ENCODE assay signal across 11 cellular contexts in the genomic region with DNA sequence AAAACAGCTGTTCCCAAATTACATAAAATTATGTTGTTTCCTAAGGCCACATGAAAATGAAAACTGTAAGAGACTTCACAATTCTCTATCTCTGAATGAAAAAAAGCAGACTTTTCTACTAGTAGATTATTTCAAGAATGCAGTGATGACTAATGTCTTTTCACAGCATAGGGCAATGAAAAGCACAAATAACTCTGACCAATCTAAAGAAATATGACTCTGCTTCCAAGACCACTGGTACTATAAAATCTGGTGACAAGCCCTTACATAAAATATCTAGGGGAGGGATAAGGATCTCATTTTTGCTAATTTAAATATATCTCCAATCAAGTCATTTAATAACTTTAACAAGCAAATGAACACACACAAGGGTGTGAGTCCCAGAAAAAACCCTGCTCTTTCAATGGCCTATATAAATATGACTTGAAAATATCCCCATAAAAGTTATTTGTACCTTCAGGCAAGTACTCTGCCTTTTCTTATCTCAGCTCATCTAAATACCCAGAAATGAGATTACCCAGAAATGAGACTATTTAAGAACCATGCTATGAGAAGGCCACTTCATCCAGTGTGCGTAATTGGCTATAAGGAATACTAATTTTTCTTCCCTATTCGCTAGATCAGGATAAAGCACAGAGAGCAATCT.
DNase-seq lines count a peak whose midpoint lies in the region; ATAC-seq, FAIRE-seq and TF ChIP-seq lines count a peak whose summit lies in the region.
"Had no signal": no experiment of that assay in that cellular context is flagged by ENCODE, and none has a peak within 500 bp of the region (broad histone marks: within the 10 kb centered on the region; RNA-seq: fewer than 3 reads in every experiment).

No MANE protein-coding gene starts in this region.

- H2AFZ ChIP-seq in IMR-90 (replicated peaks; ENCODE audit: low read length, poor library complexity) = no peak overlapping the region
- no peak overlapping the region for H2AFZ ChIP-seq in GM12878 (ENCODE audit: control insufficient read depth, low read depth, low read length)

- no peak overlapping the region for H3K14ac ChIP-seq in IMR-90 (replicated peaks; ENCODE audit: low read depth, low read length)

- TF ChIP-seq RAD21 in IMR-90 (IDR thresholded peaks at IDR 0.05; ENCODE audit: low read length) = no peak
- no peak for TF ChIP-seq RAD21 in GM12878 (IDR thresholded peaks at IDR 0.05; ENCODE audit: insufficient read depth, low read depth, low read length)

- SMC1A ChIA-PET in GM12878 (lab: Charles Lee; ENCODE audit: uncharacterized antibody, unreplicated experiment) = interaction anchor here (0.8 kb wide), 1 partner anchor 24 kb away, joined by 3 read pairs; no protein-coding TSS in a partner anchor

- in situ Hi-C loops in IMR-90 (cut with MboI; ENCODE audit: low sequenced_read_pairs) (no loop called here), GM12878 (cut with MboI) (no loop called here)

- DNase-seq in AG10803 (ENCODE audit: low read depth) = peak; percentile 71
- peak; percentile 76 for DNase-seq in IMR-90
- no peak for DNase-seq in GM12878 (ENCODE audit: low read depth, low spot score)
- no peak for DNase-seq in left lung
- DNase-seq in GDM1 (lab: John Stamatoyannopoulos, UW) = no peak
- no peak for DNase-seq in SK-N-DZ (ENCODE audit: low spot score)
- DNase-seq: activated CD4-positive, alpha-beta T cell treated with anti-CD3 and anti-CD28 coated beads, Interleukin-2, amount 10 ng/mL, durations not matched to agents 7 days and 5 days; body of pancreas; stimulated activated CD4-positive, alpha-beta T cell treated with anti-CD3 and anti-CD28 coated beads, Interleukin-12 subunit alpha, Interleukin-12 subunit beta, amount 100 ng/mL, for 4 hours had no signal

- no peak overlapping the region for H3K56ac ChIP-seq in IMR-90 (ENCODE audit: extremely low read depth, insufficient read depth, low read length)

- TF ChIP-seq POLR2A in IMR-90 (IDR thresholded peaks at IDR 0.05; ENCODE audit: low read depth, low read length) (no peak), GM12878 (IDR thresholded peaks at IDR 0.05; ENCODE audit: low read depth, low read length) (no peak)

- H2AK9ac ChIP-seq in IMR-90 (replicated peaks; ENCODE audit: low read depth, low read length, poor library complexity) = no peak overlapping the region

- no peak overlapping the region for H2AK5ac ChIP-seq in IMR-90 (ENCODE audit: low read depth, low read length)

- peaks cover 5% of the 10 kb centered on the region; the same call in 1 of the 2 replicates for H3K9me1 ChIP-seq in IMR-90 (ENCODE audit: insufficient read depth, low read length)

- dilution Hi-C loops in IMR-90 (cut with HindIII; ENCODE audit: low sequenced_read_pairs, unreplicated experiment) = no loop called here

- POLR2A ChIA-PET in IMR-90 (lab: Charles Lee; ENCODE audit: unreplicated experiment) (no interaction called here), GM12878 (lab: Charles Lee) (interaction anchor here (0.8 kb wide), 1 partner anchor 9 kb away, joined by 3 read pairs; no protein-coding TSS in a partner anchor)

- H3K36me3 ChIP-seq in IMR-90 (ENCODE audit: control insufficient read depth, insufficient read depth, low read length) (peaks cover 3% of the 10 kb centered on the region), GM12878 (ENCODE audit: control insufficient read depth in 2 of 2, insufficient read depth in 2 of 2, low read length in 1 of 2) (no peaks in the 10 kb centered on the region), left lung (peaks cover 0 to 7% of the 10 kb centered on the region in 2 donors)

- H4K91ac ChIP-seq in IMR-90 (ENCODE audit: insufficient read depth, low read depth, low read length) = no peak overlapping the region

- H3K4me1 ChIP-seq in IMR-90 (ENCODE audit: control insufficient read depth, insufficient read depth, low read length) (peaks cover 7% of the 10 kb centered on the region), GM12878 (ENCODE audit: control insufficient read depth, insufficient read depth, low read length) (no peaks in the 10 kb centered on the region), left lung (peaks cover 12 to 37% of the 10 kb centered on the region in 2 donors)

- CTCF ChIA-PET in IMR-90 (lab: Yijun Ruan, JAX) = interaction anchor here (1.3 kb wide), 1 partner anchor 12 kb away, joined by 3 read pairs; no protein-coding TSS in a partner anchor
- CTCF ChIA-PET in GM12878 (lab: Yijun Ruan, JAX) = interaction anchor here (1.6 to 1.7 kb wide), 2 partner anchors 30 to 108 kb away, joined by 4 to 7 read pairs; no protein-coding TSS in a partner anchor

- intact Hi-C loops in IMR-90 (cut with micrococcal nuclease) (no loop called here), GM12878 (cut with micrococcal nuclease; ENCODE audit: unreplicated experiment) (loop anchor here (10.0 kb wide), 1 partner anchor 58 kb away; no protein-coding TSS in a partner anchor), left lung (cut with DNase I) (no loop called here)

- no peak overlapping the region for H2BK15ac ChIP-seq in IMR-90 (ENCODE audit: low read depth, low read length)

- no peaks in the 10 kb centered on the region for H3K79me2 ChIP-seq in GM12878 (ENCODE audit: control insufficient read depth, insufficient read depth, low read length)

- H2BK5ac ChIP-seq in IMR-90 (ENCODE audit: low read depth, low read length, poor library complexity, severe bottlenecking) = no peak overlapping the region

- RAD21 ChIA-PET in GM12878 (lab: Charles Lee; ENCODE audit: unreplicated experiment) = interaction anchor here (1.6 kb wide), 1 partner anchor 49 kb away, joined by 3 read pairs; no protein-coding TSS in a partner anchor

- BruUV-seq in IMR-90 (replicated peaks; lab: Mats Ljungman, UMichigan) (no TSS peak), GM12878 (replicated peaks; lab: Mats Ljungman, UMichigan) (no TSS peak)

- no peak overlapping the region for H2BK20ac ChIP-seq in IMR-90 (ENCODE audit: low read depth, low read length)

- H4K5ac ChIP-seq in IMR-90 (ENCODE audit: low read depth, low read length) = no peak overlapping the region; the same call in 1 of the 2 replicates

- no peak overlapping the region for H3K4me3 ChIP-seq in AG10803 (ENCODE audit: low read length)
- no peak overlapping the region for H3K4me3 ChIP-seq in IMR-90 (ENCODE audit: insufficient read depth, low read depth, low read length)
- H3K4me3 ChIP-seq in GM12878 = no peak overlapping the region
- no peak overlapping the region for H3K4me3 ChIP-seq in left lung
- H3K4me3 ChIP-seq: body of pancreas had no signal

- no CpG with 5 or more reads among the region's 2 CpGs for WGBS in IMR-90 (ENCODE audit: extremely low coverage in 2 of 2, insufficient read length in 1 of 2), 2 experiments
- WGBS in GM12878 (ENCODE audit: insufficient coverage, insufficient replicate concordance, low lambda C conversion rate, missing lambda C conversion rate) = 33% methylated on average over 2 of the region's 2 CpGs

- no peak for TF ChIP-seq EP300 in GM12878 (IDR thresholded peaks at IDR 0.05; ENCODE audit: borderline replicate concordance in 1 of 2, control insufficient read depth in 1 of 2, low read depth in 2 of 2, low read length in 2 of 2)

- TF ChIP-seq CTCF in AG10803 (conservative IDR thresholded peaks at IDR 0.05; ENCODE audit: low read length) (no peak), IMR-90 (conservative IDR thresholded peaks at IDR 0.05; ENCODE audit: low read depth, low read length) (no peak), GM12878 (IDR thresholded peaks at IDR 0.05 in 2 of 3, conservative IDR thresholded peaks at IDR 0.05 in 1 of 3; ENCODE audit: control insufficient read depth in 2 of 3, extremely low read depth in 1 of 3, insufficient read depth in 1 of 3, low read depth in 3 of 3, low read length in 3 of 3) (no peak), left lung (IDR thresholded peaks at IDR 0.05) (no peak)

- no peak overlapping the region for H4K8ac ChIP-seq in IMR-90 (ENCODE audit: low read depth in 2 of 2, low read length in 2 of 2)

- H3K4me2 ChIP-seq in IMR-90 (ENCODE audit: low read depth, low read length) = peak overlapping the region; percentile 55; the same call in 1 of the 2 replicates
- no peak overlapping the region for H3K4me2 ChIP-seq in GM12878 (ENCODE audit: control insufficient read depth, insufficient read depth)

- H3K79me1 ChIP-seq in IMR-90 (ENCODE audit: low read depth in 1 of 2, low read length in 2 of 2) = peaks cover 34 to 48% of the 10 kb centered on the region in 2 experiments

- H2BK120ac ChIP-seq in IMR-90 (ENCODE audit: low read depth, low read length) = no peak overlapping the region

- peaks cover 8% of the 10 kb centered on the region; the same call in 1 of the 2 replicates for H4K20me1 ChIP-seq in IMR-90 (ENCODE audit: insufficient read depth, low read length)
- H4K20me1 ChIP-seq in GM12878 (ENCODE audit: control insufficient read depth, insufficient read depth) = no peaks in the 10 kb centered on the region

- no peak overlapping the region for H3K4ac ChIP-seq in IMR-90 (ENCODE audit: low read depth, low read length)

- peak; percentile 87 for ATAC-seq in IMR-90 (ENCODE audit: low read depth)
- peak; percentile 31; the same call in 1 of the 3 replicates for ATAC-seq in GM12878
- peak; percentile 58 for ATAC-seq in left lung
- ATAC-seq in HG03108 (IDR thresholded peaks at IDR 0.05; ENCODE audit: unreplicated experiment) = no peak
- no peak for ATAC-seq in GM18909 (IDR thresholded peaks at IDR 0.05; ENCODE audit: poor library complexity, unreplicated experiment)

- H3K27me3 ChIP-seq in IMR-90 (ENCODE audit: control insufficient read depth, insufficient read depth, low read length) (no peaks in the 10 kb centered on the region), GM12878 (replicated peaks in 1 of 2; ENCODE audit: control insufficient read depth in 2 of 2, insufficient read depth in 2 of 2, low read length in 1 of 2) (no peaks in the 10 kb centered on the region), left lung (no peaks in the 10 kb centered on the region)
- H3K27me3 ChIP-seq: body of pancreas had no signal

- peak overlapping the region; percentile 35; the same call in 1 of the 2 replicates for H3K18ac ChIP-seq in IMR-90 (ENCODE audit: low read depth, low read length)

- H3K9me3 ChIP-seq in IMR-90 (ENCODE audit: control insufficient read depth, insufficient read depth, low read length) (no peaks in the 10 kb centered on the region), GM12878 (replicated peaks; ENCODE audit: control insufficient read depth, insufficient read depth, low read length) (no peaks in the 10 kb centered on the region), left lung (no peaks in the 10 kb centered on the region)
- H3K9me3 ChIP-seq: body of pancreas had no signal

- H3K27ac ChIP-seq in IMR-90 (ENCODE audit: insufficient read depth, low read length) = no peak overlapping the region
- H3K27ac ChIP-seq in GM12878 (ENCODE audit: control insufficient read depth, insufficient read depth) = no peak overlapping the region
- peak overlapping the region in 1 of 2 donors; percentile 20 for H3K27ac ChIP-seq in left lung

- H3K9ac ChIP-seq in IMR-90 (ENCODE audit: low read depth, low read length) (no peak overlapping the region), GM12878 (ENCODE audit: control insufficient read depth, insufficient read depth, low read length) (no peak overlapping the region)

- no peak overlapping the region for H3K23ac ChIP-seq in IMR-90 (ENCODE audit: low read depth, low read length)

- no peak for FAIRE-seq in GM12878 (lab: Jason Lieb, UNC)

TF ChIP-seq in IMR-90, 13 proteins besides CTCF, POLR2A, EP300 and RAD21 (continues in another document):
- TF ChIP-seq CEBPB (IDR thresholded peaks at IDR 0.05; ENCODE audit: low read depth, low read length) = no peak

TF ChIP-seq in GM12878, 131 proteins besides CTCF, POLR2A, EP300 and RAD21 (continues in another document):
- no peak for TF ChIP-seq JUNB (IDR thresholded peaks at IDR 0.05)

Comparison
In these comparisons a context has a peak if more than half of its experiments do, and no peak if none do; other contexts are left out.
1. DNase-seq: peak in AG10803 (single experiment) and IMR-90 (single experiment); none in GM12878 (single experiment), left lung (0 of 2), GDM1 (single experiment) and SK-N-DZ (single experiment).
2. ATAC-seq: peak in IMR-90 (single experiment), GM12878 (single experiment) and left lung (single experiment); none in HG03108 (single experiment) and GM18909 (single experiment).